24 cellular contexts compared by ENCODE assay signal in genomic region chr15:88873786-88874185, GRCh38.
"Had no signal": no experiment of that assay in that cellular context is flagged by ENCODE, and none has a peak within 500 bp of the region (broad histone marks: within the 10 kb centered on the region; RNA-seq: fewer than 3 reads in every experiment).

No MANE protein-coding gene starts in this region.

- H3K36me3 Mint-ChIP-seq: mesothelial cell of epicardium had no signal

- DNase-seq: cerebellar nuclear complex; colonic mucosa; cortex of kidney; effector CD8-positive, alpha-beta T cell; effector memory CD8-positive, alpha-beta T cell; endodermal cell; erythroblast; esophagus squamous epithelium; foreskin fibroblast; foreskin melanocyte; gastrocnemius medialis; glutamatergic neuron; head of caudate nucleus; heart right ventricle; hippocampal formation; left cardiac atrium; left lung; left ventricle myocardium superior; lower lobe of right lung; mesenchymal stem cell had no signal

- H3K4me1 Mint-ChIP-seq: endodermal cell had no signal

- H3K4me1 ChIP-seq: colonic mucosa, esophagus squamous epithelium, gastrocnemius medialis, left lung, lower lobe of right lung had no signal

- H3K4me3 Mint-ChIP-seq: dendritic cell treated with granulocyte-macrophage colony-stimulating factor and Interleukin-4, amounts not matched to agents 40 ng/mL and 50 ng/mL, for 4 days; effector memory CD8-positive, alpha-beta T cell; endodermal cell; mesothelial cell of epicardium had no signal

- ATAC-seq: effector memory CD8-positive, alpha-beta T cell; esophagus mucosa; gastrocnemius medialis; heart right ventricle; left cardiac atrium; left lung; left ventricle myocardium superior; lower lobe of right lung had no signal

- H3K27ac Mint-ChIP-seq: dendritic cell treated with granulocyte-macrophage colony-stimulating factor and Interleukin-4, amounts not matched to agents 40 ng/mL and 50 ng/mL, for 4 days; endodermal cell; mesothelial cell of epicardium had no signal

- H3K9me3 Mint-ChIP-seq: dendritic cell treated with granulocyte-macrophage colony-stimulating factor and Interleukin-4, amounts not matched to agents 40 ng/mL and 50 ng/mL, for 4 days; effector memory CD8-positive, alpha-beta T cell; mesothelial cell of epicardium had no signal

- H3K4me3 ChIP-seq: colonic mucosa, esophagus squamous epithelium, gastrocnemius medialis, heart right ventricle, left lung, lower lobe of right lung had no signal

- H3K27me3 ChIP-seq: colonic mucosa, gastrocnemius medialis had no signal

- H3K27ac ChIP-seq: colonic mucosa, epithelial cell of prostate, esophagus squamous epithelium, gastrocnemius medialis, left lung, lower lobe of right lung had no signal

- H3K36me3 ChIP-seq: colonic mucosa, esophagus squamous epithelium, lower lobe of right lung had no signal

- H3K9me3 ChIP-seq: colonic mucosa, esophagus squamous epithelium, gastrocnemius medialis, heart right ventricle, left lung, lower lobe of right lung had no signal
